ENCODE assay signal across 16 cellular contexts in the genomic region with DNA sequence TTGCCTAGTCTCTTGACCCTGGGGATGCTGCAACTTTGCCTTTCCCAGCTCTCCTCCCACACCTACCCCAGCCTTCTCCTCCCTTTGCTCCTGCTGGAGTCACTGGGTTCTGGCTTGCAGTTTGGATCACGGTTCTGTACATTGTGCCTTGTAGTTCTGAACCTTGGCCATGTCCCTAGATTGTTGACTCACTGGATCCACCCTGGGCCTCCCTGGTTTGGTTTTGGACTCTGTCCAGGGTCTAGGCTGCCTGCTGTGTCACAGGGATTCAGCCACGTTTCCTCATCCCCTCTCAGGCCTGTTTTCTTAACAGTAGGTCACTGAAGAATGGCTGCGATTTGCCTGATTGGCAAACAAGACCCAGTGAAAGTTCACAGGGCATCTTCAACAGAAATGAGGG. TPM values are rescaled to one million over a fixed set of nuclear protein-coding genes. Genes with fewer than 3 reads are reported as not detected.
DNase-seq lines count a peak whose midpoint lies in the region; ATAC-seq, FAIRE-seq and TF ChIP-seq lines count a peak whose summit lies in the region.
"Had no signal": no experiment of that assay in that cellular context is flagged by ENCODE, and none has a peak within 500 bp of the region (broad histone marks: within the 10 kb centered on the region; RNA-seq: fewer than 3 reads in every experiment).

No MANE protein-coding gene starts in this region.

- H3K79me2 ChIP-seq in K562 (ENCODE audit: control insufficient read depth, insufficient read depth, low read length), result peaks cover 7% of the 10 kb centered on the region; the same call in 1 of the 3 replicates

- in situ Hi-C loops in K562 (cut with MboI) (no loop called here), HAP-1 (cut with MboI; ENCODE audit: low sequenced_read_pairs) (no loop called here)

- H3K27me3 ChIP-seq in K562 (ENCODE audit: control insufficient read depth in 2 of 2, insufficient read depth in 2 of 2, low read length in 2 of 2) (no peaks in the 10 kb centered on the region), HAP-1 (ENCODE audit: low read depth) (no peaks in the 10 kb centered on the region)
- H3K27me3 ChIP-seq: thyroid gland had no signal

- no peaks in the 10 kb centered on the region for H3K9me3 ChIP-seq in K562 (replicated peaks; ENCODE audit: control insufficient read depth, insufficient read depth, low read depth, low read length)
- no peaks in the 10 kb centered on the region for H3K9me3 ChIP-seq in HAP-1
- H3K9me3 ChIP-seq: thyroid gland had no signal

- peak overlapping the region; percentile 45 for H3K4me2 ChIP-seq in K562 (ENCODE audit: insufficient read depth, low read length)

- FAIRE-seq in K562 (lab: Jason Lieb, UNC), result peak; percentile 35

- H3K9ac ChIP-seq in K562 (ENCODE audit: insufficient read depth in 1 of 2, low read depth in 2 of 2, low read length in 2 of 2), result peak overlapping the region; percentile 16 to 19; a peak in 2 of 4 replicates

- no peaks in the 10 kb centered on the region for H3K9me1 ChIP-seq in K562 (ENCODE audit: control insufficient read depth, insufficient read depth, low read length)

- H3K27ac ChIP-seq in K562 (ENCODE audit: extremely low read depth, low read depth, low read length), result peak overlapping the region; percentile 57; the same call in 2 of the 3 replicates
- H3K27ac ChIP-seq: thyroid gland had no signal

- H3K4me3 ChIP-seq in K562 (no peak overlapping the region), HAP-1 (no peak overlapping the region)
- H3K4me3 ChIP-seq: skin epidermis, thyroid gland had no signal

- TF ChIP-seq POLR2A in K562 (conservative IDR thresholded peaks at IDR 0.05), result no peak

- peak overlapping the region; percentile 76 for H2AFZ ChIP-seq in K562 (ENCODE audit: low read depth, low read length)

- H4K20me1 ChIP-seq in K562 (replicated peaks; ENCODE audit: control insufficient read depth, insufficient read depth, low read length), result no peaks in the 10 kb centered on the region

- no peak for DNase-seq in Right ventricle myocardium inferior (ENCODE audit: missing footprints)
- DNase-seq in cardiac septum (ENCODE audit: low spot score), result no peak
- DNase-seq in K562 (ENCODE audit: extremely low read depth in 1 of 4, low spot score in 3 of 4), result peak in 2 of 4 experiments; percentile 56 to 74
- DNase-seq in left cardiac atrium, result peak; percentile 24
- DNase-seq in HAP-1 (ENCODE audit: low spot score in 2 of 2), result no peak
- DNase-seq in dedifferentiated amniotic fluid mesenchymal stem cell (ENCODE audit: extremely low spot score), result no peak
- DNase-seq in NOMO-1 (lab: John Stamatoyannopoulos, UW; ENCODE audit: unreplicated experiment in 2 of 2), result no peak
- DNase-seq: activated CD4-positive, alpha-beta T cell treated with anti-CD3 and anti-CD28 coated beads, Interleukin-2, amount 50 U/mL, for 48 hours; H9; kidney glomerular epithelial cell; NCI-H2029 treated with DMSO at 0.1 percent for 48 hours; thyroid gland had no signal

- BruUV-seq in K562 (replicated peaks; lab: Mats Ljungman, UMichigan), result no TSS peak

- 0% methylated on average over 3 of the region's 3 CpGs for WGBS in K562 (ENCODE audit: insufficient coverage, low coverage, missing lambda C conversion rate)

- H3K4me1 ChIP-seq in K562 (replicated peaks in 1 of 2; ENCODE audit: control insufficient read depth in 2 of 2, insufficient read depth in 2 of 2, low read length in 2 of 2) (peaks cover 12 to 83% of the 10 kb centered on the region in 2 experiments; a peak in 4 of 5 replicates), HAP-1 (no peaks in the 10 kb centered on the region)
- H3K4me1 ChIP-seq: thyroid gland had no signal

- no peak for TF ChIP-seq CTCF in K562 (IDR thresholded peaks at IDR 0.05 in 2 of 3, conservative IDR thresholded peaks at IDR 0.05 in 1 of 3; ENCODE audit: insufficient read depth in 2 of 3, low read depth in 1 of 3, low read length in 3 of 3)

- no peaks in the 10 kb centered on the region; the same call in 2 of the 3 replicates for H3K36me3 ChIP-seq in K562 (ENCODE audit: control insufficient read depth, insufficient read depth, low read length)
- no peaks in the 10 kb centered on the region for H3K36me3 ChIP-seq in HAP-1 (replicated peaks)
- H3K36me3 ChIP-seq: thyroid gland had no signal

- POLR2A ChIA-PET in K562 (lab: Yijun Ruan, JAX), result interaction anchor here (1.6 to 5.3 kb wide), 3 partner anchors 8 to 12 kb away, joined by 4 to 45 read pairs (median 7); partner anchors contain the start of gene GABRE

- TF ChIP-seq EP300 in K562 (IDR thresholded peaks at IDR 0.05; ENCODE audit: low read length), result no peak

- CTCF ChIA-PET in K562 (lab: Yijun Ruan, JAX; ENCODE audit: low intra/inter-chr PET ratio), result no interaction called here

- intact Hi-C loops in Right ventricle myocardium inferior (cut with DNase I) (no loop called here), cardiac septum (cut with DNase I) (no loop called here), K562 (cut with micrococcal nuclease) (no loop called here), left cardiac atrium (cut with DNase I) (no loop called here)

- no peak for TF ChIP-seq RAD21 in K562 (CRISPR knock-in tag; conservative IDR thresholded peaks at IDR 0.05 in 1 of 2, IDR thresholded peaks at IDR 0.05 in 1 of 2)

- peak; percentile 56 for ATAC-seq in Right ventricle myocardium inferior
- peak; percentile 69 for ATAC-seq in K562
- peak in 1 of 2 donors; percentile 39 for ATAC-seq in left cardiac atrium
- no peak for ATAC-seq in HG03039 (IDR thresholded peaks at IDR 0.05; ENCODE audit: unreplicated experiment)

TF ChIP-seq in K562, 482 proteins besides CTCF, POLR2A, EP300 and RAD21 (continues in another document):
- TF ChIP-seq MAFG (tag; conservative IDR thresholded peaks at IDR 0.05) (0 out of 2 replicates have a peak, but pooled peaks have one; percentile 8), MEF2D (tag; conservative IDR thresholded peaks at IDR 0.05; ENCODE audit: low read depth) (no peak), RCOR1 (IDR thresholded peaks at IDR 0.05; ENCODE audit: borderline replicate concordance in 1 of 2, low read depth in 2 of 2, low read length in 2 of 2) (peak in 1 of 2 experiments; percentile 46; a peak in 1 of 4 replicates), ELK1 (CRISPR knock-in tag; IDR thresholded peaks at IDR 0.05) (no peak), RBM39 (optimal IDR thresholded peaks at IDR 0.05; ENCODE audit: low read depth, low read length) (no peak), TBP (optimal IDR thresholded peaks at IDR 0.05; ENCODE audit: low read depth, low read length) (no peak), NFIC (IDR thresholded peaks at IDR 0.05) (peak; percentile 86), HDAC6 (IDR thresholded peaks at IDR 0.05; ENCODE audit: low read depth, low read length) (no peak), NCOR1 (IDR thresholded peaks at IDR 0.05) (no peak), HMGN3 (IDR thresholded peaks at IDR 0.05; ENCODE audit: borderline replicate concordance, extremely low read depth, insufficient read length, low read depth, low read length) (no peak), ARID1B (IDR thresholded peaks at IDR 0.05) (0 out of 2 replicates have a peak, but pooled peaks have one; percentile 15), ZSCAN32 (CRISPR knock-in tag; IDR thresholded peaks at IDR 0.05) (no peak)
- TF ChIP-seq, protein P1, sequence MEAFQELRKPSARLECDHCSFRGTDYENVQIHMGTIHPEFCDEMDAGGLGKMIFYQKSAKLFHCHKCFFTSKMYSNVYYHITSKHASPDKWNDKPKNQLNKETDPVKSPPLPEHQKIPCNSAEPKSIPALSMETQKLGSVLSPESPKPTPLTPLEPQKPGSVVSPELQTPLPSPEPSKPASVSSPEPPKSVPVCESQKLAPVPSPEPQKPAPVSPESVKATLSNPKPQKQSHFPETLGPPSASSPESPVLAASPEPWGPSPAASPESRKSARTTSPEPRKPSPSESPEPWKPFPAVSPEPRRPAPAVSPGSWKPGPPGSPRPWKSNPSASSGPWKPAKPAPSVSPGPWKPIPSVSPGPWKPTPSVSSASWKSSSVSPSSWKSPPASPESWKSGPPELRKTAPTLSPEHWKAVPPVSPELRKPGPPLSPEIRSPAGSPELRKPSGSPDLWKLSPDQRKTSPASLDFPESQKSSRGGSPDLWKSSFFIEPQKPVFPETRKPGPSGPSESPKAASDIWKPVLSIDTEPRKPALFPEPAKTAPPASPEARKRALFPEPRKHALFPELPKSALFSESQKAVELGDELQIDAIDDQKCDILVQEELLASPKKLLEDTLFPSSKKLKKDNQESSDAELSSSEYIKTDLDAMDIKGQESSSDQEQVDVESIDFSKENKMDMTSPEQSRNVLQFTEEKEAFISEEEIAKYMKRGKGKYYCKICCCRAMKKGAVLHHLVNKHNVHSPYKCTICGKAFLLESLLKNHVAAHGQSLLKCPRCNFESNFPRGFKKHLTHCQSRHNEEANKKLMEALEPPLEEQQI (IDR thresholded peaks at IDR 0.05), result no peak

RNA-seq across cellular contexts. Expression of gene GABRE, which starts 11.5 kb away (rescaled TPM):
- total RNA-seq in Right ventricle myocardium inferior (30.3 TPM), cardiac septum (54.0 TPM), K562 (2014; rRNA removed) (134 and 135 TPM in 2 replicates), K562 (2014; rRNA removed; fragmentation: Illumina TruSeq; extraction: Trizol) (134 and 136 TPM in 2 replicates), K562 (2015; rRNA removed; fragmentation: Illumina TruSeq; extraction: Trizol) (157 and 159 TPM in 2 replicates), K562 (2021) (145 and 184 TPM in 2 replicates), left cardiac atrium (10 to 100 TPM; 14.7 to 20.8 TPM)
- total RNA-seq in K562 (2011; cell fraction: chromatin; rRNA removed; ENCODE audit: low replicate concordance), result 1,979 and 3,193 TPM in 2 replicates
- 1,194 and 1,370 TPM in 2 replicates for total RNA-seq in K562 (2011; cell fraction: nucleolus; rRNA removed)
- total RNA-seq in K562 (2011; cell fraction: nucleoplasm; rRNA removed), result 1,271 and 1,721 TPM in 2 replicates
- polyA plus RNA-seq in K562 (2011; rRNA removed) (456 and 488 TPM in 2 replicates), K562 (2014; fragmentation: Illumina TruSeq; extraction: Trizol) (118 and 148 TPM in 2 replicates), K562 (2014; fragmentation: Nextera tagmentation; extraction: Ambion mirVana) (10 to 100 TPM; 23.1 to 40.7 TPM), K562 (2014; rRNA removed) (189 and 192 TPM in 2 replicates)
- 146 and 238 TPM in 2 replicates for polyA plus RNA-seq in K562 (2011; cell fraction: cytosol; rRNA removed)
- 6,895 and 10,688 TPM in 2 replicates for polyA plus RNA-seq in K562 (2011; cell fraction: nucleus; rRNA removed)
- polyA plus RNA-seq in K562 (2012), result 190 and 224 TPM in 2 replicates
- 995 and 1,048 TPM in 2 replicates for polyA minus RNA-seq in K562 (2011; rRNA and poly(A)+ RNA removed)
- 133 and 155 TPM in 2 replicates for polyA minus RNA-seq in K562 (2011; cell fraction: cytosol; rRNA and poly(A)+ RNA removed)
- 2,871 and 2,924 TPM in 2 replicates for polyA minus RNA-seq in K562 (2011; cell fraction: nucleus; rRNA and poly(A)+ RNA removed)
- total RNA-seq: A673 had no signal
- polyA plus RNA-seq: IgD-negative memory B cell had no signal
